ENCODE assay signal across 27 cellular contexts in genomic region chr5:2133936-2134335, GRCh38.
"Had no signal": no experiment of that assay in that cellular context is flagged by ENCODE, and none has a peak within 500 bp of the region (broad histone marks: within the 10 kb centered on the region; RNA-seq: fewer than 3 reads in every experiment).

No MANE protein-coding gene starts in this region.

- H3K27me3 ChIP-seq: ascending aorta, cardiac muscle cell, colonic mucosa had no signal

- H3K4me1 ChIP-seq: ascending aorta, breast epithelium, colonic mucosa had no signal

- H3K36me3 Mint-ChIP-seq: activated CD4-positive, alpha-beta memory T cell treated with anti-CD3 and anti-CD28 coated beads for 36 hours; activated naive CD4-positive, alpha-beta T cell treated with anti-CD3 and anti-CD28 coated beads, Interleukin-2, amount 10 ng/mL, durations not matched to agents 7 days and 5 days; activated naive CD8-positive, alpha-beta T cell treated with anti-CD3 and anti-CD28 coated beads, Interleukin-2, amount 10 ng/mL, durations not matched to agents 7 days and 5 days; brain had no signal

- H3K36me3 ChIP-seq: ascending aorta, breast epithelium, cardiac muscle cell, colonic mucosa had no signal

- H3K27me3 Mint-ChIP-seq: activated CD4-positive, alpha-beta T cell treated with anti-CD3 and anti-CD28 coated beads, Interleukin-2, amount 10 ng/mL, durations not matched to agents 24 days and 14 days; activated naive CD4-positive, alpha-beta T cell treated with anti-CD3 and anti-CD28 coated beads, Interleukin-2, amount 10 ng/mL, durations not matched to agents 7 days and 5 days had no signal

- H3K4me3 Mint-ChIP-seq: activated CD4-positive, alpha-beta memory T cell treated with anti-CD3 and anti-CD28 coated beads for 36 hours; activated CD4-positive, alpha-beta T cell treated with anti-CD3 and anti-CD28 coated beads for 36 hours; activated CD4-positive, alpha-beta T cell treated with anti-CD3 and anti-CD28 coated beads, Interleukin-2, amount 10 ng/mL, durations not matched to agents 24 days and 14 days; activated naive CD4-positive, alpha-beta T cell treated with anti-CD3 and anti-CD28 coated beads, Interleukin-2, amount 10 ng/mL, durations not matched to agents 7 days and 5 days; activated naive CD8-positive, alpha-beta T cell treated with anti-CD3 and anti-CD28 coated beads, Interleukin-2, amount 10 ng/mL, durations not matched to agents 7 days and 5 days; activated T-cell treated with anti-CD3 and anti-CD28 coated beads, Interleukin-2, amount 50 U/mL, for 24 hours; activated T-cell treated with anti-CD3 and anti-CD28 coated beads, Interleukin-2, amount 50 U/mL, for 72 hours; brain; endodermal cell; T-helper 17 cell; T-helper 2 cell treated with Interferon-gamma antibody and Interleukin-4, amounts not matched to agents 5 μg/mL and 100 μg/mL, for 36 hours had no signal

- H3K9me3 ChIP-seq: ascending aorta, breast epithelium, colonic mucosa had no signal

- DNase-seq: activated CD4-positive, alpha-beta memory T cell treated with anti-CD3 and anti-CD28 coated beads for 36 hours; activated CD4-positive, alpha-beta T cell treated with anti-CD3 and anti-CD28 coated beads for 36 hours; activated CD4-positive, alpha-beta T cell treated with anti-CD3 and anti-CD28 coated beads, Interleukin-2, amount 10 ng/mL, durations not matched to agents 24 days and 14 days; activated CD4-positive, CD25-positive, alpha-beta regulatory T cell; activated CD4-positive, CD25-positive, alpha-beta regulatory T cell treated with anti-CD3 and anti-CD28 coated beads, Interleukin-2, amount 50 U/mL, for 72 hours; activated CD8-positive, alpha-beta memory T cell treated with anti-CD3 and anti-CD28 coated beads, Interleukin-2, amount 50 U/mL, for 48 hours; activated gamma-delta T cell; activated naive CD4-positive, alpha-beta T cell; activated naive CD4-positive, alpha-beta T cell treated with anti-CD3 and anti-CD28 coated beads, Interleukin-2, amount 10 ng/mL, durations not matched to agents 7 days and 5 days; activated naive CD8-positive, alpha-beta T cell treated with anti-CD3 and anti-CD28 coated beads, Interleukin-2, amount 10 ng/mL, durations not matched to agents 7 days and 5 days; activated T-cell treated with anti-CD3 and anti-CD28 coated beads for 4 hours; activated T-cell treated with anti-CD3 and anti-CD28 coated beads, Interleukin-2, amount 50 U/mL, for 24 hours; activated T-cell treated with anti-CD3 and anti-CD28 coated beads, Interleukin-2, amount 50 U/mL, for 72 hours; central memory CD4-positive, alpha-beta T cell; cerebellar nuclear complex; colonic mucosa; effector memory CD4-positive, alpha-beta T cell; T-helper 1 cell; T-helper 17 cell; T1000 had no signal

- H3K4me1 Mint-ChIP-seq: activated naive CD4-positive, alpha-beta T cell treated with anti-CD3 and anti-CD28 coated beads, Interleukin-2, amount 10 ng/mL, durations not matched to agents 7 days and 5 days; activated naive CD8-positive, alpha-beta T cell treated with anti-CD3 and anti-CD28 coated beads, Interleukin-2, amount 10 ng/mL, durations not matched to agents 7 days and 5 days had no signal

- H3K9me3 Mint-ChIP-seq: activated naive CD4-positive, alpha-beta T cell treated with anti-CD3 and anti-CD28 coated beads, Interleukin-2, amount 10 ng/mL, durations not matched to agents 7 days and 5 days; activated naive CD8-positive, alpha-beta T cell treated with anti-CD3 and anti-CD28 coated beads, Interleukin-2, amount 10 ng/mL, durations not matched to agents 7 days and 5 days; activated T-cell treated with anti-CD3 and anti-CD28 coated beads, Interleukin-2, amount 50 U/mL, for 72 hours; endodermal cell; T-helper 2 cell treated with Interferon-gamma antibody and Interleukin-4, amounts not matched to agents 5 μg/mL and 100 μg/mL, for 36 hours had no signal

- H3K27ac Mint-ChIP-seq: activated CD4-positive, alpha-beta memory T cell treated with anti-CD3 and anti-CD28 coated beads for 36 hours; activated CD4-positive, alpha-beta T cell treated with anti-CD3 and anti-CD28 coated beads for 36 hours; activated CD4-positive, alpha-beta T cell treated with anti-CD3 and anti-CD28 coated beads, Interleukin-2, amount 10 ng/mL, durations not matched to agents 24 days and 14 days; activated naive CD4-positive, alpha-beta T cell treated with anti-CD3 and anti-CD28 coated beads, Interleukin-2, amount 10 ng/mL, durations not matched to agents 7 days and 5 days; activated naive CD4-positive, alpha-beta T cell treated with anti-CD3 and anti-CD28 coated beads, Interleukin-2, amount 50 U/mL, for 72 hours; activated naive CD8-positive, alpha-beta T cell treated with anti-CD3 and anti-CD28 coated beads, Interleukin-2, amount 10 ng/mL, durations not matched to agents 7 days and 5 days; activated T-cell treated with anti-CD3 and anti-CD28 coated beads, Interleukin-2, amount 50 U/mL, for 24 hours; activated T-cell treated with anti-CD3 and anti-CD28 coated beads, Interleukin-2, amount 50 U/mL, for 72 hours; endodermal cell; T-helper 17 cell; T-helper 2 cell treated with Interferon-gamma antibody and Interleukin-4, amounts not matched to agents 5 μg/mL and 100 μg/mL, for 36 hours had no signal

- H3K4me3 ChIP-seq: ascending aorta, breast epithelium, cardiac muscle cell, colonic mucosa had no signal

- H3K27ac ChIP-seq: ascending aorta, cardiac muscle cell, colonic mucosa had no signal

- ATAC-seq: T-helper 17 cell had no signal
